ENCODE assay signal across 9 cellular contexts in the genomic region with DNA sequence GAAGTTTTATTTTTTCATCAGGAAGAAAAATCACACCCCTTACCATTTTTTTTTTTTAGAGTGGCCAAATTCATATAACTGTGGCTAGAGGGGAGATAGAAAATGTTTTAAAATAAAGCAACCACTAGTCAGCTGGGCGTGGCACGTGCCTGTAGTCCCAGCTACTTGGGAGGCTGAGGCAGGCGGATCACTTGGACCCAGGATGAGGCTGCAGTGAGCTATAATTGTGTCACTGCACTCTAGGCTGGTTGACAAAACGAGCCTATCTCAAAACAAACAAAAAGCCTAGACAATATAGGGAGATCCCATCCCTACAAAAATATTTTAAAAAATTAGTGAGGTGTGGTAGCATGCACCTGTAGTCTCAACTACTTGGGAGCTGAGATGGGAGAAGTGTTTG. TPM values are rescaled to one million over a fixed set of nuclear protein-coding genes. Genes with fewer than 3 reads are reported as not detected.
"Had no signal": no experiment of that assay in that cellular context is flagged by ENCODE, and none has a peak within 500 bp of the region (broad histone marks: within the 10 kb centered on the region; RNA-seq: fewer than 3 reads in every experiment).

No MANE protein-coding gene starts in this region.

- H3K4me1 Mint-ChIP-seq: GM23338 had no signal

- ATAC-seq: GM23338 had no signal

- H2AFZ ChIP-seq: GM23338 had no signal

- H3K4me3 ChIP-seq: GM23338 had no signal

- FAIRE-seq: H1, H54, HTR-8/SVneo had no signal

- H3K4me3 Mint-ChIP-seq: GM23338, H9 had no signal

- H3K4me2 ChIP-seq: GM23338 had no signal

- H3K27ac Mint-ChIP-seq: GM23338, H9 had no signal

- DNase-seq: H9, HCEC 1CT, IMR-90, KBM-7 had no signal

RNA-seq across cellular contexts. Expression of a gene that starts 14.8 kb away (rescaled TPM):
- total RNA-seq: GM23338, H1, H9, HT-29, IMR-90 had no signal
- polyA plus RNA-seq: GM23338, H1, IMR-90 had no signal

RNA-seq across cellular contexts. Expression of a gene that starts 56.2 kb away (rescaled TPM):
- total RNA-seq: HT-29 had no signal
- polyA plus RNA-seq: IMR-90 had no signal
